10 cellular contexts compared by ENCODE assay signal in genomic region chr15:64653757-64654156, GRCh38.
DNase-seq lines count a peak whose midpoint lies in the region; ATAC-seq, FAIRE-seq and TF ChIP-seq lines count a peak whose summit lies in the region.
"Had no signal": no experiment of that assay in that cellular context is flagged by ENCODE, and none has a peak within 500 bp of the region (broad histone marks: within the 10 kb centered on the region; RNA-seq: fewer than 3 reads in every experiment).

No MANE protein-coding gene starts in this region.

- H3K79me2 ChIP-seq in GM23248 (ENCODE audit: insufficient read depth), result peaks cover 46% of the 10 kb centered on the region
- peaks cover 32% of the 10 kb centered on the region for H3K79me2 ChIP-seq in SK-N-SH (ENCODE audit: insufficient read depth)

- H3K4me2 ChIP-seq in GM23248 (ENCODE audit: unreplicated experiment) (no peak overlapping the region), SK-N-SH (no peak overlapping the region)

- no peaks in the 10 kb centered on the region for H3K36me3 ChIP-seq in GM23248 (ENCODE audit: low read depth)
- H3K36me3 ChIP-seq in SK-N-SH (replicated peaks in 1 of 2; ENCODE audit: control insufficient read depth in 1 of 2, insufficient read depth in 2 of 2, low read length in 1 of 2), result no peaks in the 10 kb centered on the region

- H3K27ac ChIP-seq in AG04450 (ENCODE audit: low read depth, low read length), result no peak overlapping the region
- H3K27ac ChIP-seq in GM23248, result no peak overlapping the region
- H3K27ac ChIP-seq in SK-N-SH (ENCODE audit: low read depth in 2 of 2, low read length in 1 of 2), result no peak overlapping the region
- H3K27ac ChIP-seq: testis had no signal

- WGBS in GM23248 (ENCODE audit: low coverage in 1 of 2, low lambda C conversion rate in 2 of 2, missing lambda C conversion rate in 2 of 2), 2 experiments, result 87 to 89% methylated on average over 3 of the region's 3 CpGs
- WGBS in SK-N-SH (ENCODE audit: low lambda C conversion rate), result 96% methylated on average over 3 of the region's 3 CpGs

- H3K4me3 ChIP-seq in AG04450 (ENCODE audit: low read depth, low read length), result no peak overlapping the region
- H3K4me3 ChIP-seq in GM23248, result no peak overlapping the region
- no peak overlapping the region for H3K4me3 ChIP-seq in SK-N-SH (ENCODE audit: low read depth in 2 of 2, low read length in 1 of 2)
- H3K4me3 ChIP-seq: testis had no signal

- DNase-seq in AG04450 (ENCODE audit: low read depth, low spot score) (no peak), GM23248 (peak; percentile 39), SK-N-SH (no peak), DMS79 treated with DMSO at 0.1 percent for 48 hours (lab: John Stamatoyannopoulos, UW) (no peak), middle frontal gyrus (ENCODE audit: extremely low spot score, low spot score) (no peak)
- DNase-seq in activated T-cell treated with anti-CD3 and anti-CD28 coated beads, Interleukin-2, amount 50 U/mL, for 1 hour, result no peak
- DNase-seq: caudate nucleus, testis had no signal

- no peaks in the 10 kb centered on the region for H3F3A ChIP-seq in GM23248 (ENCODE audit: insufficient read depth)
- peaks cover under 1% of the 10 kb centered on the region for H3F3A ChIP-seq in SK-N-SH (replicated peaks; ENCODE audit: insufficient read depth)

- H3K27me3 ChIP-seq in AG04450 (ENCODE audit: control insufficient read depth, insufficient read depth, low read length) (no peaks in the 10 kb centered on the region), GM23248 (replicated peaks; ENCODE audit: insufficient read depth) (no peaks in the 10 kb centered on the region), SK-N-SH (ENCODE audit: insufficient read depth) (no peaks in the 10 kb centered on the region)
- H3K27me3 ChIP-seq: testis had no signal

- H3K9me2 ChIP-seq in GM23248 (ENCODE audit: insufficient read depth), result no peaks in the 10 kb centered on the region
- H3K9me2 ChIP-seq in SK-N-SH, result no peaks in the 10 kb centered on the region

- POLR2A ChIA-PET in AG04450 (lab: Yijun Ruan, JAX), result no interaction called here
- POLR2A ChIA-PET in SK-N-SH (lab: Yijun Ruan, JAX), result no interaction called here

- peak; percentile 64 for TF ChIP-seq RAD21 in SK-N-SH (IDR thresholded peaks at IDR 0.05; ENCODE audit: low read length)

- TF ChIP-seq CTCF in AG04450 (IDR thresholded peaks at IDR 0.05; ENCODE audit: low read depth, low read length), result peak; percentile 44
- TF ChIP-seq CTCF in SK-N-SH (IDR thresholded peaks at IDR 0.05), result peak; percentile 66

- no peak overlapping the region for H3K9ac ChIP-seq in GM23248
- no peak overlapping the region for H3K9ac ChIP-seq in SK-N-SH

- H2AFZ ChIP-seq in GM23248, result no peak overlapping the region
- no peak overlapping the region for H2AFZ ChIP-seq in SK-N-SH (ENCODE audit: low read depth)

- TF ChIP-seq EP300 in SK-N-SH (IDR thresholded peaks at IDR 0.05; ENCODE audit: borderline replicate concordance in 1 of 2, low read depth in 1 of 2, low read length in 1 of 2), result no peak

- H3K4me1 ChIP-seq in GM23248 (ENCODE audit: insufficient read depth) (no peaks in the 10 kb centered on the region), SK-N-SH (ENCODE audit: control insufficient read depth in 1 of 2, insufficient read depth in 2 of 2, low read depth in 1 of 2, low read length in 1 of 2) (peaks cover 3 to 5% of the 10 kb centered on the region in 2 experiments; a peak in 1 of 4 replicates)
- H3K4me1 ChIP-seq: testis had no signal

- ATAC-seq in HG02973 (IDR thresholded peaks at IDR 0.05; ENCODE audit: unreplicated experiment), result no peak

- CTCF ChIA-PET in AG04450 (lab: Charles Lee), result interaction anchor here (0.6 to 1.7 kb wide), 21 partner anchors 10 to 350 kb away, joined by 3 to 22 read pairs (median 4); partner anchors contain the start of gene TRIP4
- CTCF ChIA-PET in SK-N-SH (lab: Yijun Ruan, JAX), result interaction anchor here (0.6 to 2.2 kb wide), 24 partner anchors 9 to 400 kb away, joined by 3 to 21 read pairs (median 4); partner anchors contain the start of genes TRIP4 and ZNF609

- FAIRE-seq in islet of Langerhans (lab: Jason Lieb, UNC), result peak; percentile 94

- in situ Hi-C loops in GM23248 (cut with MboI), result loop anchor here (10.0 kb wide), 1 partner anchor 229 kb away; no protein-coding TSS in a partner anchor

- H3K9me3 ChIP-seq in AG04450 (ENCODE audit: control insufficient read depth, insufficient read depth, low read length), result no peaks in the 10 kb centered on the region
- no peaks in the 10 kb centered on the region for H3K9me3 ChIP-seq in GM23248 (ENCODE audit: low read depth)
- H3K9me3 ChIP-seq in SK-N-SH, result no peaks in the 10 kb centered on the region
- H3K9me3 ChIP-seq: testis had no signal

- H4K20me1 ChIP-seq in GM23248 (ENCODE audit: insufficient read depth) (0 out of 2 replicates have a peak, but pooled peaks cover 4% of the 10 kb centered on the region), SK-N-SH (ENCODE audit: insufficient read depth) (peaks cover 6% of the 10 kb centered on the region)

TF ChIP-seq in SK-N-SH, 30 proteins besides CTCF, POLR2A, EP300 and RAD21:
- TF ChIP-seq SIN3A (IDR thresholded peaks at IDR 0.05; ENCODE audit: borderline replicate concordance, low read depth, low read length), result no peak
- TF ChIP-seq PBX3 (IDR thresholded peaks at IDR 0.05), result no peak
- TF ChIP-seq ZBTB33 (IDR thresholded peaks at IDR 0.05; ENCODE audit: borderline replicate concordance, low read depth), result no peak
- no peak for TF ChIP-seq FOXM1 (IDR thresholded peaks at IDR 0.05; ENCODE audit: low read depth)
- no peak for TF ChIP-seq ELF1 (IDR thresholded peaks at IDR 0.05)
- no peak for TF ChIP-seq MAX (IDR thresholded peaks at IDR 0.05; ENCODE audit: low read depth)
- TF ChIP-seq NRF1 (IDR thresholded peaks at IDR 0.05; ENCODE audit: low read depth, low read length), result no peak
- no peak for TF ChIP-seq MEF2A (IDR thresholded peaks at IDR 0.05; ENCODE audit: borderline replicate concordance, low read depth)
- no peak; the same call in 1 of the 2 replicates for TF ChIP-seq SMC3 (IDR thresholded peaks at IDR 0.05; ENCODE audit: low read depth, low read length)
